In genomic region chr20:20002101-20002998, GRCh38 we compare ENCODE assay signal across 12 cellular contexts. TPM values are rescaled to one million over a fixed set of nuclear protein-coding genes. Genes with fewer than 3 reads are reported as not detected.
A peak's percentile ranks its signal among the peaks of the same experiment; 100 is the strongest.
DNase-seq lines count a peak whose midpoint lies in the region; ATAC-seq, FAIRE-seq and TF ChIP-seq lines count a peak whose summit lies in the region.
"Had no signal": no experiment of that assay in that cellular context is flagged by ENCODE, and none has a peak within 500 bp of the region (broad histone marks: within the 10 kb centered on the region; RNA-seq: fewer than 3 reads in every experiment).

No MANE protein-coding gene starts in this region.

- no peaks in the 10 kb centered on the region for H3K9me2 ChIP-seq in GM23248 (ENCODE audit: insufficient read depth)

- FAIRE-seq in GM12891 (lab: Jason Lieb, UNC), result no peak
- FAIRE-seq: endometrium had no signal

- in situ Hi-C loops in GM23248 (cut with MboI), result loop anchor here (10.0 kb wide), 1 partner anchor 318 kb away; no protein-coding TSS in a partner anchor

- no peak for ATAC-seq in gastroesophageal sphincter
- ATAC-seq in sciatic nerve, result peak; percentile 11
- ATAC-seq in HG02759 (IDR thresholded peaks at IDR 0.05; ENCODE audit: unreplicated experiment), result no peak

- H3K4me3 ChIP-seq in GM23248 (no peak overlapping the region), Peyer's patch (no peak overlapping the region), gastroesophageal sphincter (no peak overlapping the region)

- no peaks in the 10 kb centered on the region for H4K20me1 ChIP-seq in GM23248 (ENCODE audit: insufficient read depth)

- H3K27me3 Mint-ChIP-seq in activated naive CD4-positive, alpha-beta T cell treated with anti-CD3 and anti-CD28 coated beads, Interleukin-2, amount 10 ng/mL, durations not matched to agents 7 days and 5 days, result peaks cover 62% of the 10 kb centered on the region

- H3K79me2 ChIP-seq in GM23248 (ENCODE audit: insufficient read depth), result peaks cover 58% of the 10 kb centered on the region

- TF ChIP-seq POLR2A in Peyer's patch (IDR thresholded peaks at IDR 0.05) (no peak), gastroesophageal sphincter (IDR thresholded peaks at IDR 0.05) (no peak), GM12891 (IDR thresholded peaks at IDR 0.05; ENCODE audit: low read depth, low read length) (no peak)

- peaks cover 40% of the 10 kb centered on the region for H3K36me3 ChIP-seq in GM23248 (ENCODE audit: low read depth)
- H3K36me3 ChIP-seq in Peyer's patch, result peaks cover 0 to 51% (median 0%) of the 10 kb centered on the region in 3 donors
- peaks cover 0 to 46% of the 10 kb centered on the region in 2 donors for H3K36me3 ChIP-seq in gastroesophageal sphincter

- peak overlapping the region; percentile 32 for H3K4me2 ChIP-seq in GM23248 (ENCODE audit: unreplicated experiment)

- WGBS in GM23248 (ENCODE audit: low coverage in 1 of 2, low lambda C conversion rate in 2 of 2, missing lambda C conversion rate in 2 of 2), 2 experiments, result 86 to 87% methylated on average over 9 of the region's 9 CpGs
- 47 to 73% methylated on average over 9 of the region's 9 CpGs for WGBS in gastroesophageal sphincter (ENCODE audit: low coverage in 1 of 2), 2 donors

- peak overlapping the region; percentile 25 for H3K27ac ChIP-seq in GM23248
- H3K27ac ChIP-seq in Peyer's patch, result peak overlapping the region in 3 of 4 donors; percentile 52 to 64 (median 61)
- peak overlapping the region; percentile 36 to 75 (median 70) for H3K27ac ChIP-seq in gastroesophageal sphincter

- no peaks in the 10 kb centered on the region for H3K9me3 Mint-ChIP-seq in activated naive CD4-positive, alpha-beta T cell treated with anti-CD3 and anti-CD28 coated beads, Interleukin-2, amount 10 ng/mL, durations not matched to agents 7 days and 5 days

- H3K27me3 ChIP-seq in GM23248 (replicated peaks; ENCODE audit: insufficient read depth) (no peaks in the 10 kb centered on the region), Peyer's patch (no peaks in the 10 kb centered on the region), gastroesophageal sphincter (no peaks in the 10 kb centered on the region)

- DNase-seq in GM23248 (no peak), Peyer's patch (no peak), sciatic nerve (ENCODE audit: low spot score) (no peak), GM12891 (ENCODE audit: insufficient read length, low spot score) (no peak), NCI-H1092 (lab: John Stamatoyannopoulos, UW) (no peak)
- no peak for DNase-seq in activated naive CD4-positive, alpha-beta T cell treated with anti-CD3 and anti-CD28 coated beads, Interleukin-2, amount 10 ng/mL, durations not matched to agents 7 days and 5 days
- DNase-seq: EL, KG1 had no signal

- peaks cover 57% of the 10 kb centered on the region for H3F3A ChIP-seq in GM23248 (ENCODE audit: insufficient read depth)

- CTCF ChIA-PET in activated naive CD4-positive, alpha-beta T cell treated with anti-CD3 and anti-CD28 coated beads, Interleukin-2, amount 10 ng/mL, durations not matched to agents 7 days and 5 days (lab: Charles Lee), result interaction anchor here (0.7 kb wide), 1 partner anchor 10 kb away, joined by 3 read pairs; no protein-coding TSS in a partner anchor

- H3K4me3 Mint-ChIP-seq in activated naive CD4-positive, alpha-beta T cell treated with anti-CD3 and anti-CD28 coated beads, Interleukin-2, amount 10 ng/mL, durations not matched to agents 7 days and 5 days, result no peak overlapping the region

- H3K4me1 Mint-ChIP-seq in activated naive CD4-positive, alpha-beta T cell treated with anti-CD3 and anti-CD28 coated beads, Interleukin-2, amount 10 ng/mL, durations not matched to agents 7 days and 5 days, result peaks cover 12% of the 10 kb centered on the region

- no peak for TF ChIP-seq EP300 in gastroesophageal sphincter (IDR thresholded peaks at IDR 0.05)

- 0 out of 2 replicates have a peak overlapping the region, but pooled peaks have one; percentile 9 for H3K9ac ChIP-seq in GM23248

- no peak overlapping the region for H3K27ac Mint-ChIP-seq in activated naive CD4-positive, alpha-beta T cell treated with anti-CD3 and anti-CD28 coated beads, Interleukin-2, amount 10 ng/mL, durations not matched to agents 7 days and 5 days

- intact Hi-C loops in sciatic nerve (cut with DNase I), result no loop called here

- H3K4me1 ChIP-seq in GM23248 (ENCODE audit: insufficient read depth) (peaks cover 21% of the 10 kb centered on the region), Peyer's patch (peaks cover 0 to 18% (median 0%) of the 10 kb centered on the region in 4 donors), gastroesophageal sphincter (peaks cover 0 to 58% (median 16%) of the 10 kb centered on the region in 3 donors)

- no peak overlapping the region for H2AFZ ChIP-seq in GM23248

- no peak for TF ChIP-seq CTCF in Peyer's patch (IDR thresholded peaks at IDR 0.05)
- no peak for TF ChIP-seq CTCF in gastroesophageal sphincter (IDR thresholded peaks at IDR 0.05)

- no peaks in the 10 kb centered on the region for H3K9me3 ChIP-seq in GM23248 (ENCODE audit: low read depth)
- no peaks in the 10 kb centered on the region for H3K9me3 ChIP-seq in Peyer's patch
- H3K9me3 ChIP-seq in gastroesophageal sphincter, result no peaks in the 10 kb centered on the region

- H3K36me3 Mint-ChIP-seq in activated naive CD4-positive, alpha-beta T cell treated with anti-CD3 and anti-CD28 coated beads, Interleukin-2, amount 10 ng/mL, durations not matched to agents 7 days and 5 days, result no peaks in the 10 kb centered on the region

TF ChIP-seq in GM12891, 5 proteins besides CTCF, POLR2A, EP300 and RAD21:
- no peak for TF ChIP-seq SPI1 (IDR thresholded peaks at IDR 0.05; ENCODE audit: low read depth, low read length)
- no peak for TF ChIP-seq POLR2AphosphoS5 (IDR thresholded peaks at IDR 0.05; ENCODE audit: low read depth, low read length)
- TF ChIP-seq TAF1 (IDR thresholded peaks at IDR 0.05; ENCODE audit: low read depth, low read length), result no peak
- TF ChIP-seq POU2F2 (IDR thresholded peaks at IDR 0.05; ENCODE audit: low read depth, low read length), result no peak
- no peak for TF ChIP-seq PAX5 (IDR thresholded peaks at IDR 0.05; ENCODE audit: insufficient read depth, low read length, severe bottlenecking)

RNA-seq across cellular contexts. Expression of gene NAA20, which starts 14.8 kb away (rescaled TPM):
- total RNA-seq in GM23248 (2014; rRNA removed; shearing (Covaris generic)), result 46.2 and 66.4 TPM in 2 replicates
- polyA plus RNA-seq in GM23248 (2016; fragmentation: Nextera tagmentation; extraction: Ambion mirVana), result 162 and 163 TPM in 2 replicates
- 10 to 100 TPM; 13.3 to 20.9 (median 15.4) TPM for total RNA-seq in Peyer's patch
- total RNA-seq in gastroesophageal sphincter, result 10 to 100 TPM; 22.7 to 47.0 (median 31.0) TPM
- total RNA-seq in sciatic nerve, result 38.1 TPM
- 51.9 TPM for polyA plus RNA-seq in GM12891 (2012; ENCODE audit: low read depth, missing spikeins)

RNA-seq across cellular contexts. Expression of gene CRNKL1, which starts 49.9 kb away (rescaled TPM):
- 24.2 and 33.9 TPM in 2 replicates for total RNA-seq in GM23248 (2014; rRNA removed; shearing (Covaris generic))
- 16.6 and 16.9 TPM in 2 replicates for polyA plus RNA-seq in GM23248 (2016; fragmentation: Nextera tagmentation; extraction: Ambion mirVana)
- total RNA-seq in Peyer's patch, result 10 to 100 TPM; 11.9 to 56.1 (median 23.9) TPM
- 10 to 100 TPM; 24.9 to 37.7 (median 31.7) TPM for total RNA-seq in gastroesophageal sphincter
- 24.9 TPM for total RNA-seq in sciatic nerve
- 10.2 TPM for polyA plus RNA-seq in GM12891 (2012; ENCODE audit: low read depth, missing spikeins)

RNA-seq across cellular contexts. Expression of gene CFAP61, which starts 50.0 kb away (rescaled TPM):
- total RNA-seq in GM23248 (2014; rRNA removed; shearing (Covaris generic)), result not detected in 2 replicates
- not detected in 2 replicates for polyA plus RNA-seq in GM23248 (2016; fragmentation: Nextera tagmentation; extraction: Ambion mirVana)
- total RNA-seq in Peyer's patch (not detected), gastroesophageal sphincter (under 1 TPM in 3 of 4 donors, not detected in 1; 0.27 to 0.54 (median 0.30) TPM), sciatic nerve (0.40 TPM)
- not detected for polyA plus RNA-seq in GM12891 (2012; ENCODE audit: low read depth, missing spikeins)
- total RNA-seq: mononuclear cell had no signal
